ENCODE assay signal across 9 cellular contexts in genomic region chr7:75920431-75921161, GRCh38. TPM values are rescaled to one million over a fixed set of nuclear protein-coding genes. Genes with fewer than 3 reads are reported as not detected.
DNase-seq lines count a peak whose midpoint lies in the region; ATAC-seq and TF ChIP-seq lines count a peak whose summit lies in the region.
"Had no signal": no experiment of that assay in that cellular context is flagged by ENCODE, and none has a peak within 500 bp of the region (broad histone marks: within the 10 kb centered on the region; RNA-seq: fewer than 3 reads in every experiment).

No MANE protein-coding gene starts in this region.

- H3K27me3 ChIP-seq in hepatocyte: no peaks in the 10 kb centered on the region

- H3K27ac ChIP-seq in hepatocyte: peak overlapping the region; percentile 81
- H3K27ac ChIP-seq: skin epidermis had no signal

- H3K4me3 ChIP-seq in hepatocyte: no peak overlapping the region
- H3K4me3 ChIP-seq: skin epidermis had no signal

- H3K4me2 ChIP-seq in hepatocyte: peak overlapping the region; percentile 11

- in situ Hi-C loops in KBM-7 (cut with MboI; ENCODE audit: low pct_unique_long_range_greater_than_20kb, low sequenced_read_pairs): no loop called here

- POLR2A ChIA-PET in activated CD4-positive, alpha-beta memory T cell treated with anti-CD3 and anti-CD28 coated beads for 36 hours (lab: Charles Lee): no interaction called here
- POLR2A ChIA-PET in activated CD4-positive, alpha-beta memory T cell treated with anti-CD3 and anti-CD28 coated beads, Interleukin-2, amount 10 ng/mL, durations not matched to agents 7 days and 5 days (lab: Charles Lee): interaction anchor here (0.9 kb wide), 1 partner anchor 76 kb away, joined by 3 read pairs; no protein-coding TSS in a partner anchor

- intact Hi-C loops in activated CD4-positive, alpha-beta memory T cell treated with anti-CD3 and anti-CD28 coated beads for 36 hours (cut with micrococcal nuclease): no loop called here
- intact Hi-C loops in Calu3 (cut with micrococcal nuclease; ENCODE audit: unreplicated experiment): no loop called here

- H3K27ac Mint-ChIP-seq in activated CD4-positive, alpha-beta memory T cell treated with anti-CD3 and anti-CD28 coated beads for 36 hours: no peak overlapping the region
- H3K27ac Mint-ChIP-seq in activated CD4-positive, alpha-beta memory T cell treated with anti-CD3 and anti-CD28 coated beads, Interleukin-2, amount 10 ng/mL, durations not matched to agents 7 days and 5 days: no peak overlapping the region
- H3K27ac Mint-ChIP-seq in activated naive CD4-positive, alpha-beta T cell treated with anti-CD3 and anti-CD28 coated beads, Interleukin-2, amount 50 U/mL, for 72 hours: no peak overlapping the region
- no peak overlapping the region for H3K27ac Mint-ChIP-seq in Calu3 (ENCODE audit: unreplicated experiment)

- H3K36me3 Mint-ChIP-seq in activated CD4-positive, alpha-beta memory T cell treated with anti-CD3 and anti-CD28 coated beads for 36 hours: peaks cover 1% of the 10 kb centered on the region
- H3K36me3 Mint-ChIP-seq in activated CD4-positive, alpha-beta memory T cell treated with anti-CD3 and anti-CD28 coated beads, Interleukin-2, amount 10 ng/mL, durations not matched to agents 7 days and 5 days (ENCODE audit: low read depth): peaks cover 4% of the 10 kb centered on the region
- H3K36me3 Mint-ChIP-seq in activated naive CD4-positive, alpha-beta T cell treated with anti-CD3 and anti-CD28 coated beads, Interleukin-2, amount 50 U/mL, for 72 hours: peaks cover 0 to 3% of the 10 kb centered on the region in 2 donors
- H3K36me3 Mint-ChIP-seq in Calu3 (ENCODE audit: insufficient read depth, unreplicated experiment): peaks cover 5% of the 10 kb centered on the region

- H3K9me3 Mint-ChIP-seq in activated CD4-positive, alpha-beta memory T cell treated with anti-CD3 and anti-CD28 coated beads for 36 hours: no peaks in the 10 kb centered on the region
- no peaks in the 10 kb centered on the region for H3K9me3 Mint-ChIP-seq in activated CD4-positive, alpha-beta memory T cell treated with anti-CD3 and anti-CD28 coated beads, Interleukin-2, amount 10 ng/mL, durations not matched to agents 7 days and 5 days
- no peaks in the 10 kb centered on the region for H3K9me3 Mint-ChIP-seq in activated naive CD4-positive, alpha-beta T cell treated with anti-CD3 and anti-CD28 coated beads, Interleukin-2, amount 50 U/mL, for 72 hours
- no peaks in the 10 kb centered on the region for H3K9me3 Mint-ChIP-seq in Calu3 (ENCODE audit: low read depth, unreplicated experiment)

- peaks cover 96% of the 10 kb centered on the region for H3K79me2 ChIP-seq in hepatocyte

- H3K4me1 Mint-ChIP-seq in activated CD4-positive, alpha-beta memory T cell treated with anti-CD3 and anti-CD28 coated beads for 36 hours (ENCODE audit: low read depth): peaks cover 34% of the 10 kb centered on the region
- peaks cover 18% of the 10 kb centered on the region for H3K4me1 Mint-ChIP-seq in activated CD4-positive, alpha-beta memory T cell treated with anti-CD3 and anti-CD28 coated beads, Interleukin-2, amount 10 ng/mL, durations not matched to agents 7 days and 5 days
- H3K4me1 Mint-ChIP-seq in Calu3 (ENCODE audit: low read depth, unreplicated experiment): no peaks in the 10 kb centered on the region

- peaks cover 21% of the 10 kb centered on the region for H4K20me1 ChIP-seq in hepatocyte (ENCODE audit: insufficient read depth, poor library complexity, severe bottlenecking)

- peak; percentile 91 to 94 for ATAC-seq in activated naive CD4-positive, alpha-beta T cell treated with anti-CD3 and anti-CD28 coated beads, Interleukin-2, amount 50 U/mL, for 72 hours
- no peak for ATAC-seq in GM21528 (IDR thresholded peaks at IDR 0.05; ENCODE audit: low FRiP score, unreplicated experiment)

- H3K27me3 Mint-ChIP-seq in activated CD4-positive, alpha-beta memory T cell treated with anti-CD3 and anti-CD28 coated beads for 36 hours: no peaks in the 10 kb centered on the region
- no peaks in the 10 kb centered on the region for H3K27me3 Mint-ChIP-seq in activated CD4-positive, alpha-beta memory T cell treated with anti-CD3 and anti-CD28 coated beads, Interleukin-2, amount 10 ng/mL, durations not matched to agents 7 days and 5 days
- H3K27me3 Mint-ChIP-seq in Calu3 (ENCODE audit: unreplicated experiment): no peaks in the 10 kb centered on the region

- H3K4me1 ChIP-seq in hepatocyte (ENCODE audit: insufficient read depth): peaks cover 13% of the 10 kb centered on the region

- H3K36me3 ChIP-seq in hepatocyte (replicated peaks; ENCODE audit: insufficient read depth, low read depth): no peaks in the 10 kb centered on the region

- no peaks in the 10 kb centered on the region for H3K9me2 ChIP-seq in hepatocyte (replicated peaks; ENCODE audit: insufficient read depth)

- no TSS peak for BruUV-seq in Calu3 (replicated peaks; lab: Mats Ljungman, UMichigan)

- H3K9me3 ChIP-seq in hepatocyte (ENCODE audit: low read depth): no peaks in the 10 kb centered on the region

- peak; percentile 72 for DNase-seq in activated CD4-positive, alpha-beta memory T cell treated with anti-CD3 and anti-CD28 coated beads for 36 hours
- DNase-seq in activated CD4-positive, alpha-beta memory T cell treated with anti-CD3 and anti-CD28 coated beads, Interleukin-2, amount 10 ng/mL, durations not matched to agents 7 days and 5 days: no peak
- peak in 1 of 2 donors; percentile 22 for DNase-seq in activated naive CD4-positive, alpha-beta T cell treated with anti-CD3 and anti-CD28 coated beads, Interleukin-2, amount 50 U/mL, for 72 hours (ENCODE audit: low spot score in 2 of 2)
- DNase-seq in hepatocyte (ENCODE audit: low spot score) (peak; percentile 76), Calu3 (no peak), KBM-7 (no peak)
- DNase-seq in stimulated activated naive CD4-positive, alpha-beta T cell treated with Interleukin-2 at 50 U/mL for 16 hours (lab: John Stamatoyannopoulos, UW): peak; percentile 24

- WGBS in hepatocyte (ENCODE audit: low lambda C conversion rate, missing lambda C conversion rate): 88% methylated on average over 19 of the region's 19 CpGs

- no peak overlapping the region for H3K4me3 Mint-ChIP-seq in activated CD4-positive, alpha-beta memory T cell treated with anti-CD3 and anti-CD28 coated beads for 36 hours
- no peak overlapping the region for H3K4me3 Mint-ChIP-seq in activated CD4-positive, alpha-beta memory T cell treated with anti-CD3 and anti-CD28 coated beads, Interleukin-2, amount 10 ng/mL, durations not matched to agents 7 days and 5 days
- no peak overlapping the region for H3K4me3 Mint-ChIP-seq in Calu3 (ENCODE audit: low read depth, unreplicated experiment)

- no peak for TF ChIP-seq CTCF in hepatocyte (IDR thresholded peaks at IDR 0.05; ENCODE audit: poor library complexity)
- TF ChIP-seq CTCF in Calu3 (IDR thresholded peaks at IDR 0.05; ENCODE audit: unreplicated experiment): no peak

- CTCF ChIA-PET in activated CD4-positive, alpha-beta memory T cell treated with anti-CD3 and anti-CD28 coated beads for 36 hours (lab: Charles Lee): interaction anchor here (0.8 kb wide), 1 partner anchor 100 kb away, joined by 3 read pairs; no protein-coding TSS in a partner anchor
- CTCF ChIA-PET in activated CD4-positive, alpha-beta memory T cell treated with anti-CD3 and anti-CD28 coated beads, Interleukin-2, amount 10 ng/mL, durations not matched to agents 7 days and 5 days (lab: Charles Lee): no interaction called here
- CTCF ChIA-PET in Calu3 (lab: Charles Lee): interaction anchor here (0.6 kb wide), 1 partner anchor 91 kb away, joined by 5 read pairs; no protein-coding TSS in a partner anchor

- no peak overlapping the region for H2AFZ ChIP-seq in hepatocyte

RNA-seq across cellular contexts. Expression of gene POR, which starts 5.6 kb away (rescaled TPM):
- total RNA-seq in activated CD4-positive, alpha-beta memory T cell treated with anti-CD3 and anti-CD28 coated beads for 36 hours: 10 to 100 TPM; 28.9 to 35.2 TPM
- 10 to 100 TPM; 34.0 to 45.3 TPM for total RNA-seq in activated CD4-positive, alpha-beta memory T cell treated with anti-CD3 and anti-CD28 coated beads, Interleukin-2, amount 10 ng/mL, durations not matched to agents 7 days and 5 days
- 10 to 100 TPM; 22.7 to 40.9 TPM for total RNA-seq in activated naive CD4-positive, alpha-beta T cell treated with anti-CD3 and anti-CD28 coated beads, Interleukin-2, amount 50 U/mL, for 72 hours
- total RNA-seq in hepatocyte: 102 and 106 TPM in 2 replicates
- polyA plus RNA-seq in hepatocyte: 212 and 220 TPM in 2 replicates
- total RNA-seq in Calu3 (2022): 65.8 and 83.1 TPM in 2 replicates

RNA-seq across cellular contexts. Expression of gene RHBDD2, which starts 41.8 kb away (rescaled TPM):
- 10 to 100 TPM; 30.1 to 31.9 TPM for total RNA-seq in activated CD4-positive, alpha-beta memory T cell treated with anti-CD3 and anti-CD28 coated beads for 36 hours
- total RNA-seq in activated CD4-positive, alpha-beta memory T cell treated with anti-CD3 and anti-CD28 coated beads, Interleukin-2, amount 10 ng/mL, durations not matched to agents 7 days and 5 days: 10 to 100 TPM; 47.7 to 51.7 TPM
- 10 to 100 TPM; 14.5 to 26.3 TPM for total RNA-seq in activated naive CD4-positive, alpha-beta T cell treated with anti-CD3 and anti-CD28 coated beads, Interleukin-2, amount 50 U/mL, for 72 hours
- 57.6 and 61.1 TPM in 2 replicates for total RNA-seq in hepatocyte
- polyA plus RNA-seq in hepatocyte: 177 and 178 TPM in 2 replicates
- total RNA-seq in Calu3 (2022): 35.3 and 39.2 TPM in 2 replicates

Comparison
In these comparisons a context has a peak if more than half of its experiments do, and no peak if none do; other contexts are left out.
1. DNase-seq: peak in activated CD4-positive, alpha-beta memory T cell treated with anti-CD3 and anti-CD28 coated beads for 36 hours (single experiment), hepatocyte (single experiment) and stimulated activated naive CD4-positive, alpha-beta T cell treated with Interleukin-2 at 50 U/mL for 16 hours (single experiment); none in activated CD4-positive, alpha-beta memory T cell treated with anti-CD3 and anti-CD28 coated beads, Interleukin-2, amount 10 ng/mL, durations not matched to agents 7 days and 5 days (single experiment), Calu3 (single experiment) and KBM-7 (single experiment).